19 cellular contexts compared by ENCODE assay signal in genomic region chr16:9003322-9003721, GRCh38. TPM values are rescaled to one million over a fixed set of nuclear protein-coding genes. Genes with fewer than 3 reads are reported as not detected.
DNase-seq lines count a peak whose midpoint lies in the region; ATAC-seq and TF ChIP-seq lines count a peak whose summit lies in the region.
"Had no signal": no experiment of that assay in that cellular context is flagged by ENCODE, and none has a peak within 500 bp of the region (broad histone marks: within the 10 kb centered on the region; RNA-seq: fewer than 3 reads in every experiment).

No MANE protein-coding gene starts in this region.

- no peaks in the 10 kb centered on the region for H3K4me1 Mint-ChIP-seq in MCF 10A (ENCODE audit: insufficient read depth, unreplicated experiment)
- H3K4me1 Mint-ChIP-seq: activated T-helper 17 cell treated with anti-CD3 and anti-CD28 coated beads, Interleukin-2, amount 50 U/mL, for 72 hours had no signal

- no peak for TF ChIP-seq CTCF in breast epithelium (IDR thresholded peaks at IDR 0.05)
- no peak for TF ChIP-seq CTCF in MCF 10A (IDR thresholded peaks at IDR 0.05; ENCODE audit: unreplicated experiment)

- H3K27ac Mint-ChIP-seq in MCF 10A (ENCODE audit: low read depth, unreplicated experiment), result no peak overlapping the region
- H3K27ac Mint-ChIP-seq: activated CD4-positive, alpha-beta T cell treated with anti-CD3 and anti-CD28 coated beads, Interleukin-2, amount 10 ng/mL, durations not matched to agents 7 days and 5 days; activated T-helper 17 cell treated with anti-CD3 and anti-CD28 coated beads, Interleukin-2, amount 50 U/mL, for 72 hours; HFFc6 had no signal

- H3K27me3 ChIP-seq in breast epithelium, result no peaks in the 10 kb centered on the region
- H3K27me3 ChIP-seq: BE2C, heart right ventricle, uterus had no signal

- TF ChIP-seq POLR2A in breast epithelium (IDR thresholded peaks at IDR 0.05), result no peak

- no TSS peak for BruUV-seq in MCF 10A (replicated peaks; lab: Mats Ljungman, UMichigan)

- H3K4me3 ChIP-seq in breast epithelium, result no peak overlapping the region
- H3K4me3 ChIP-seq: A549, heart right ventricle, uterus had no signal

- POLR2A ChIA-PET in MCF 10A (lab: Yijun Ruan, JAX), result no interaction called here

- no peaks in the 10 kb centered on the region for H3K9me3 ChIP-seq in breast epithelium
- H3K9me3 ChIP-seq: A549, BE2C, heart right ventricle, uterus had no signal

- peak; percentile 44 to 53 for DNase-seq in breast epithelium (ENCODE audit: low spot score in 2 of 2)
- no peak for DNase-seq in MCF 10A (ENCODE audit: unreplicated experiment)
- peak; percentile 82 for DNase-seq in NCI-H748 (lab: John Stamatoyannopoulos, UW; ENCODE audit: unreplicated experiment)
- peak; percentile 74 to 81 for DNase-seq in left colon
- DNase-seq in NCI-H2196 (lab: John Stamatoyannopoulos, UW; ENCODE audit: unreplicated experiment), result no peak
- DNase-seq in superior temporal gyrus (ENCODE audit: extremely low spot score), result no peak
- DNase-seq in activated T-cell treated with anti-CD3 and anti-CD28 coated beads, Interleukin-2, amount 50 U/mL, for 1 hour, result no peak
- no peak for DNase-seq in RKO (ENCODE audit: low spot score)
- DNase-seq: activated CD4-positive, alpha-beta T cell treated with anti-CD3 and anti-CD28 coated beads, Interleukin-2, amount 10 ng/mL, durations not matched to agents 7 days and 5 days; BE2C; heart right ventricle; HFFc6; NCI-H1436 treated with DMSO at 0.1 percent for 48 hours; NCI-H524; SHP77 treated with DMSO at 0.1 percent for 48 hours; T-helper 1 cell; uterus had no signal

- no peak overlapping the region for H3K27ac ChIP-seq in breast epithelium
- H3K27ac ChIP-seq: A549, heart right ventricle, uterus had no signal

- intact Hi-C loops in breast epithelium (cut with DNase I; ENCODE audit: low total_unique reads), result no loop called here
- intact Hi-C loops in MCF 10A (cut with micrococcal nuclease), result loop anchor here (10.0 kb wide), 1 partner anchor 339 kb away; no protein-coding TSS in a partner anchor
- intact Hi-C loops in left colon (cut with DNase I, micrococcal nuclease), result loop anchor here in 1 of 2 donors (10.0 kb wide), 1 partner anchor 69 kb away; no protein-coding TSS in a partner anchor

- CTCF ChIA-PET in MCF 10A (lab: Yijun Ruan, JAX), result interaction anchor here (0.6 to 1.1 kb wide), 6 partner anchors 13 to 116 kb away, joined by 3 to 6 read pairs (median 4); no protein-coding TSS in a partner anchor

- no peak overlapping the region for H3K4me3 Mint-ChIP-seq in MCF 10A (ENCODE audit: unreplicated experiment)
- H3K4me3 Mint-ChIP-seq: activated CD4-positive, alpha-beta T cell treated with anti-CD3 and anti-CD28 coated beads, Interleukin-2, amount 10 ng/mL, durations not matched to agents 7 days and 5 days; activated T-helper 17 cell treated with anti-CD3 and anti-CD28 coated beads, Interleukin-2, amount 50 U/mL, for 72 hours; HFFc6 had no signal

- H3K36me3 Mint-ChIP-seq in MCF 10A (ENCODE audit: insufficient read depth, unreplicated experiment), result no peaks in the 10 kb centered on the region

- ATAC-seq in left colon, result peak; percentile 95
- ATAC-seq: A549; activated T-helper 17 cell treated with anti-CD3 and anti-CD28 coated beads, Interleukin-2, amount 50 U/mL, for 72 hours; heart right ventricle had no signal

- no peaks in the 10 kb centered on the region for H3K9me3 Mint-ChIP-seq in MCF 10A (ENCODE audit: unreplicated experiment)
- H3K9me3 Mint-ChIP-seq: activated CD4-positive, alpha-beta T cell treated with anti-CD3 and anti-CD28 coated beads, Interleukin-2, amount 10 ng/mL, durations not matched to agents 7 days and 5 days; activated T-helper 17 cell treated with anti-CD3 and anti-CD28 coated beads, Interleukin-2, amount 50 U/mL, for 72 hours; HFFc6 had no signal

- no peaks in the 10 kb centered on the region for H3K36me3 ChIP-seq in breast epithelium
- H3K36me3 ChIP-seq: BE2C, heart right ventricle, uterus had no signal

- H3K4me1 ChIP-seq in breast epithelium, result no peaks in the 10 kb centered on the region
- H3K4me1 ChIP-seq: BE2C, uterus had no signal

- no peaks in the 10 kb centered on the region for H3K27me3 Mint-ChIP-seq in MCF 10A (ENCODE audit: insufficient read depth, unreplicated experiment)
- H3K27me3 Mint-ChIP-seq: activated T-helper 17 cell treated with anti-CD3 and anti-CD28 coated beads, Interleukin-2, amount 50 U/mL, for 72 hours had no signal

RNA-seq across cellular contexts. Expression of gene USP7, which starts 39.6 kb away (rescaled TPM):
- 100 to 1,000 TPM in 2 of 3 donors, 10 to 100 TPM in 1; 87.9 to 156 (median 118) TPM for total RNA-seq in breast epithelium
- total RNA-seq in MCF 10A (2022), result 81.2 and 108 TPM in 2 replicates
- 100 to 1,000 TPM; 119 to 123 TPM for total RNA-seq in left colon

Comparison
In these comparisons a context has a peak if more than half of its experiments do, and no peak if none do; other contexts are left out.
1. DNase-seq: peak in breast epithelium (2 of 2), NCI-H748 (single experiment) and left colon (2 of 2); none in MCF 10A (single experiment), NCI-H2196 (single experiment), superior temporal gyrus (single experiment), activated T-cell treated with anti-CD3 and anti-CD28 coated beads, Interleukin-2, amount 50 U/mL, for 1 hour (single experiment) and RKO (single experiment).